24 cellular contexts compared by ENCODE assay signal in the genomic region with DNA sequence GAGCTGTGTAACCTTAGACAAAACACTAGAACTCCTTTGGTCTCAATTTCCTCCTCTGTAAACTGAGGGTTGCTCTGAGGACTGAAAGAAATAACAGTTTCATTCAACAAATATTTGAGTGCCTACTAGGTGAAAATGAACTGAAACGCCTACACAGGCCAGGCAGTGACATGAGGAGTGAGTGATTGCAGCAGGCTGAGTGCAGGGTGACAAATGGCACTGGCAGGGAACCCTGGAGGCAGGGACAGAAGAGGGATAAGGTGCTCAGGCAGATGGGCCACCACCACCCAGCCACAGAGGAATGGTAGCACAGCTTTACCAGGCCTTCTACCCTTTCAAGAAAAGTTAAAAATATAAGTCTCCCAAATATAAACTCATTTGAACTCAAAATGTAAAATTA. TPM values are rescaled to one million over a fixed set of nuclear protein-coding genes. Genes with fewer than 3 reads are reported as not detected.
DNase-seq lines count a peak whose midpoint lies in the region; ATAC-seq, FAIRE-seq and TF ChIP-seq lines count a peak whose summit lies in the region.
"Had no signal": no experiment of that assay in that cellular context is flagged by ENCODE, and none has a peak within 500 bp of the region (broad histone marks: within the 10 kb centered on the region; RNA-seq: fewer than 3 reads in every experiment).

No MANE protein-coding gene starts in this region.

- TF ChIP-seq CTCF in HepG2 (CRISPR knock-in tag; IDR thresholded peaks at IDR 0.05) (no peak), right lobe of liver (IDR thresholded peaks at IDR 0.05) (no peak), progenitor cell of endocrine pancreas (IDR thresholded peaks at IDR 0.05; ENCODE audit: unreplicated experiment) (no peak), gastroesophageal sphincter (IDR thresholded peaks at IDR 0.05) (no peak)

- H4K20me1 ChIP-seq in HepG2 (ENCODE audit: insufficient read depth, low read length) = no peaks in the 10 kb centered on the region; the same call in 1 of the 2 replicates

- no peak for TF ChIP-seq EP300 in HepG2 (IDR thresholded peaks at IDR 0.05; ENCODE audit: low read depth in 2 of 2, low read length in 2 of 2)
- no peak for TF ChIP-seq EP300 in HepG2 (CRISPR knock-in tag; IDR thresholded peaks at IDR 0.05; ENCODE audit: borderline replicate concordance)
- TF ChIP-seq EP300 in gastroesophageal sphincter (IDR thresholded peaks at IDR 0.05) = no peak

- H3K4me3 Mint-ChIP-seq in progenitor cell of endocrine pancreas (ENCODE audit: low read depth) = no peak overlapping the region
- H3K4me3 Mint-ChIP-seq: activated CD8-positive, alpha-beta T cell treated with anti-CD3 and anti-CD28 coated beads, Interleukin-2, amount 10 ng/mL, durations not matched to agents 7 days and 5 days; CD4-positive, alpha-beta memory T cell; naive thymus-derived CD4-positive, alpha-beta T cell; WTC11 had no signal

- H3K27me3 ChIP-seq in HepG2 (ENCODE audit: control insufficient read depth in 1 of 2, insufficient read depth in 2 of 2, low read length in 2 of 2) (no peaks in the 10 kb centered on the region), right lobe of liver (no peaks in the 10 kb centered on the region), gastroesophageal sphincter (no peaks in the 10 kb centered on the region)
- no peaks in the 10 kb centered on the region for H3K27me3 ChIP-seq in effector memory CD4-positive, alpha-beta T cell (replicated peaks; ENCODE audit: control insufficient read depth, insufficient read depth, low read length, poor library complexity, severe bottlenecking)
- H3K27me3 ChIP-seq: esophagus squamous epithelium, SJCRH30, testis had no signal

- no peaks in the 10 kb centered on the region for H3K9me3 ChIP-seq in HepG2 (ENCODE audit: low read length)
- no peaks in the 10 kb centered on the region for H3K9me3 ChIP-seq in right lobe of liver
- H3K9me3 ChIP-seq in effector memory CD4-positive, alpha-beta T cell (ENCODE audit: control insufficient read depth, low read length) = no peaks in the 10 kb centered on the region
- no peaks in the 10 kb centered on the region for H3K9me3 ChIP-seq in gastroesophageal sphincter
- H3K9me3 ChIP-seq: esophagus squamous epithelium, SJCRH30, testis had no signal

- no peaks in the 10 kb centered on the region for H3K79me2 ChIP-seq in HepG2 (ENCODE audit: insufficient read depth, low read length)

- peaks cover 22 to 74% of the 10 kb centered on the region in 2 experiments for H3K36me3 ChIP-seq in HepG2 (replicated peaks in 1 of 2; ENCODE audit: control insufficient read depth in 1 of 2, insufficient read depth in 2 of 2, low read length in 2 of 2)
- peaks cover 0 to 31% (median 7%) of the 10 kb centered on the region in 4 donors for H3K36me3 ChIP-seq in right lobe of liver
- peaks cover 40% of the 10 kb centered on the region for H3K36me3 ChIP-seq in effector memory CD4-positive, alpha-beta T cell (ENCODE audit: control insufficient read depth, insufficient read depth, low read length)
- peaks cover 0 to 86% of the 10 kb centered on the region in 2 donors for H3K36me3 ChIP-seq in gastroesophageal sphincter

- in situ Hi-C loops in HepG2 (cut with HindIII; ENCODE audit: extremely low pct_ligation_motif_present, low pct_unique_long_range_greater_than_20kb) = no loop called here

- DNase-seq in HepG2 (ENCODE audit: low spot score) (no peak), right lobe of liver (no peak), globus pallidus (ENCODE audit: low spot score) (peak; percentile 45), progenitor cell of endocrine pancreas (ENCODE audit: low spot score, unreplicated experiment) (no peak), NCI-H2227 (lab: John Stamatoyannopoulos, UW; ENCODE audit: unreplicated experiment) (no peak), NK-92 (lab: John Stamatoyannopoulos, UW; ENCODE audit: unreplicated experiment) (no peak)
- DNase-seq in effector memory CD4-positive, alpha-beta T cell = no peak
- DNase-seq: activated CD8-positive, alpha-beta T cell treated with anti-CD3 and anti-CD28 coated beads, Interleukin-2, amount 10 ng/mL, durations not matched to agents 7 days and 5 days; CD4-positive, alpha-beta memory T cell; DMS79; esophagus squamous epithelium; H7; naive thymus-derived CD4-positive, alpha-beta T cell; NCI-H1105 treated with DMSO at 0.1 percent for 48 hours; NCI-H524 treated with DMSO at 0.1 percent for 48 hours; OCI-M1; stimulated activated CD8-positive, alpha-beta memory T cell treated with anti-CD3 and anti-CD28 coated beads, Interleukin-4, amount 100 ng/mL, for 48 hours had no signal

- peaks cover 12% of the 10 kb centered on the region for H3K36me3 Mint-ChIP-seq in progenitor cell of endocrine pancreas (ENCODE audit: insufficient read depth)

- intact Hi-C loops in HepG2 (cut with micrococcal nuclease; ENCODE audit: unreplicated experiment) (loop anchor here (2.0 kb wide), 1 partner anchor 116 kb away; no protein-coding TSS in a partner anchor), right lobe of liver (cut with DNase I) (no loop called here)

- peak; percentile 21; the same call in 1 of the 3 replicates for ATAC-seq in HepG2
- ATAC-seq in right lobe of liver = no peak
- no peak for ATAC-seq in gastroesophageal sphincter
- ATAC-seq: activated CD8-positive, alpha-beta T cell treated with anti-CD3 and anti-CD28 coated beads, Interleukin-2, amount 10 ng/mL, durations not matched to agents 7 days and 5 days; naive thymus-derived CD4-positive, alpha-beta T cell; WTC11 had no signal

- CTCF ChIA-PET in HepG2 (lab: Yijun Ruan, JAX; ENCODE audit: low intra/inter-chr PET ratio, low total read pairs) = no interaction called here

- H3K4me2 ChIP-seq in HepG2 (ENCODE audit: low read depth, low read length) = no peak overlapping the region

- BruUV-seq in HepG2 (replicated peaks; lab: Mats Ljungman, UMichigan) = no TSS peak

- H3K4me1 Mint-ChIP-seq in progenitor cell of endocrine pancreas (ENCODE audit: low read depth) = peaks cover 11% of the 10 kb centered on the region

- POLR2A ChIA-PET in HepG2 (lab: Yijun Ruan, JAX) = interaction anchor here (1.4 to 4.6 kb wide), 2 partner anchors 11 to 131 kb away, joined by 4 to 22 read pairs; a partner anchor contains a TSS

- no peaks in the 10 kb centered on the region for H3K4me1 ChIP-seq in HepG2 (ENCODE audit: insufficient read depth, low read length)
- H3K4me1 ChIP-seq in right lobe of liver = no peaks in the 10 kb centered on the region
- H3K4me1 ChIP-seq in effector memory CD4-positive, alpha-beta T cell (ENCODE audit: control insufficient read depth, insufficient read depth, low read length, poor library complexity, severe bottlenecking) = no peaks in the 10 kb centered on the region
- peaks cover 0 to 10% (median 0%) of the 10 kb centered on the region in 3 donors for H3K4me1 ChIP-seq in gastroesophageal sphincter

- H3K9ac ChIP-seq in HepG2 (ENCODE audit: insufficient read depth, low read depth, low read length) = no peak overlapping the region

- H2AFZ ChIP-seq in HepG2 (ENCODE audit: low read length) = no peak overlapping the region

- 93% methylated on average over 1 of the region's 1 CpG for WGBS in HepG2 (ENCODE audit: low lambda C conversion rate)
- WGBS in right lobe of liver (ENCODE audit: insufficient coverage, low coverage, low lambda C conversion rate, missing lambda C conversion rate) = 90% methylated on average over 1 of the region's 1 CpG
- WGBS in gastroesophageal sphincter (ENCODE audit: low coverage in 1 of 2), 2 donors = 44 to 80% methylated on average over 1 of the region's 1 CpG

- TF ChIP-seq POLR2A in HepG2 (IDR thresholded peaks at IDR 0.05; ENCODE audit: insufficient read depth in 1 of 2, low read depth in 2 of 2, low read length in 2 of 2) (no peak), right lobe of liver (IDR thresholded peaks at IDR 0.05) (no peak), gastroesophageal sphincter (IDR thresholded peaks at IDR 0.05) (no peak)

- no peak for FAIRE-seq in HepG2 (lab: Jason Lieb, UNC)
- FAIRE-seq: bronchial epithelial cell had no signal

- no peaks in the 10 kb centered on the region for H3K9me3 Mint-ChIP-seq in progenitor cell of endocrine pancreas (ENCODE audit: low read depth)
- H3K9me3 Mint-ChIP-seq: CD4-positive, alpha-beta memory T cell; WTC11 had no signal

- H3K27me3 Mint-ChIP-seq in progenitor cell of endocrine pancreas = no peaks in the 10 kb centered on the region
- H3K27me3 Mint-ChIP-seq: CD4-positive, alpha-beta memory T cell; naive thymus-derived CD4-positive, alpha-beta T cell had no signal

- no peak for TF ChIP-seq RAD21 in HepG2 (CRISPR knock-in tag; IDR thresholded peaks at IDR 0.05)

- H3K27ac Mint-ChIP-seq in progenitor cell of endocrine pancreas = peak overlapping the region; percentile 89
- H3K27ac Mint-ChIP-seq: activated CD8-positive, alpha-beta T cell treated with anti-CD3 and anti-CD28 coated beads, Interleukin-2, amount 10 ng/mL, durations not matched to agents 7 days and 5 days; WTC11 had no signal

- H3K27ac ChIP-seq in HepG2 (ENCODE audit: extremely low read length, insufficient read depth, low read length) = no peak overlapping the region
- H3K27ac ChIP-seq in right lobe of liver = no peak overlapping the region
- no peak overlapping the region for H3K27ac ChIP-seq in effector memory CD4-positive, alpha-beta T cell (ENCODE audit: insufficient read depth, low read length, poor library complexity, severe bottlenecking)
- no peak overlapping the region for H3K27ac ChIP-seq in gastroesophageal sphincter
- H3K27ac ChIP-seq: SJCRH30, testis had no signal

- H3K4me3 ChIP-seq in HepG2 (replicated peaks in 1 of 3; ENCODE audit: insufficient read depth in 1 of 3, low read depth in 2 of 3, low read length in 3 of 3) = no peak overlapping the region
- H3K4me3 ChIP-seq in right lobe of liver = no peak overlapping the region
- no peak overlapping the region for H3K4me3 ChIP-seq in effector memory CD4-positive, alpha-beta T cell (ENCODE audit: insufficient read depth, low read depth, low read length, poor library complexity, severe bottlenecking)
- H3K4me3 ChIP-seq in gastroesophageal sphincter = no peak overlapping the region
- H3K4me3 ChIP-seq: esophagus squamous epithelium, SJCRH30, testis had no signal

RNA-seq across cellular contexts. Expression of a gene that starts 11.5 kb away (rescaled TPM):
- total RNA-seq in HepG2 (2016; rRNA removed; fragmentation: Illumina TruSeq; extraction: Trizol) (71.4 TPM in 1 of 2 replicates, not detected in the other), right lobe of liver (not detected), progenitor cell of endocrine pancreas (not detected in 2 replicates), gastroesophageal sphincter (not detected)
- 442 and 693 TPM in 2 replicates for total RNA-seq in HepG2 (2016; cell fraction: cytosol; rRNA removed; fragmentation: Illumina TruSeq; extraction: Trizol; ENCODE audit: low read depth)
- total RNA-seq in HepG2 (2016; cell fraction: insoluble cytoplasmic fraction; rRNA removed; fragmentation: Illumina TruSeq; extraction: Trizol) = 77.2 and 91.6 TPM in 2 replicates
- 112 TPM in 1 of 2 replicates, not detected in the other for total RNA-seq in HepG2 (2016; cell fraction: membrane; rRNA removed; fragmentation: Illumina TruSeq; extraction: Trizol)
- total RNA-seq in HepG2 (2016; cell fraction: nucleus; rRNA removed; fragmentation: Illumina TruSeq; extraction: Trizol) = 335 and 346 TPM in 2 replicates
- polyA plus RNA-seq in HepG2 (2011; rRNA removed) = not detected in 2 replicates
- polyA plus RNA-seq in HepG2 (2011; cell fraction: cytosol; rRNA removed) = not detected in 2 replicates
- not detected in 2 replicates for polyA plus RNA-seq in HepG2 (2011; cell fraction: nucleus; rRNA removed)
- polyA plus RNA-seq in HepG2 (2012) = not detected in 2 replicates
- polyA plus RNA-seq in HepG2 (2016; cell fraction: cytosol; fragmentation: Illumina TruSeq; extraction: Trizol; ENCODE audit: low read depth) = not detected in 2 replicates
- polyA plus RNA-seq in HepG2 (2016; cell fraction: insoluble cytoplasmic fraction; fragmentation: Illumina TruSeq; extraction: Trizol; ENCODE audit: low read depth) = not detected in 2 replicates
- not detected in 2 replicates for polyA plus RNA-seq in HepG2 (2016; cell fraction: membrane; fragmentation: Illumina TruSeq; extraction: Trizol; ENCODE audit: low read depth)
- polyA plus RNA-seq in HepG2 (2016; cell fraction: nucleus; fragmentation: Illumina TruSeq; extraction: Trizol; ENCODE audit: insufficient read depth, low read depth) = not detected in 2 replicates
- polyA minus RNA-seq in HepG2 (2011; rRNA and poly(A)+ RNA removed; ENCODE audit: low replicate concordance) = under 0.01 TPM in 2 replicates
- 3,899 and 4,055 TPM in 2 replicates for polyA minus RNA-seq in HepG2 (2011; cell fraction: cytosol; rRNA and poly(A)+ RNA removed)
- under 0.01 TPM in 2 replicates for polyA minus RNA-seq in HepG2 (2011; cell fraction: nucleus; rRNA and poly(A)+ RNA removed)
- total RNA-seq: activated CD8-positive, alpha-beta T cell treated with anti-CD3 and anti-CD28 coated beads, Interleukin-2, amount 10 ng/mL, durations not matched to agents 7 days and 5 days; CD4-positive, alpha-beta memory T cell; esophagus squamous epithelium; H7; naive thymus-derived CD4-positive, alpha-beta T cell; posterior vena cava; T-helper 2 cell treated with Interferon-gamma antibody and Interleukin-4, amounts not matched to agents 100 ng/mL and 5 ng/mL, for 36 hours; testis; WTC11 had no signal
- polyA plus RNA-seq: CD4-positive, alpha-beta memory T cell; naive thymus-derived CD4-positive, alpha-beta T cell had no signal
